In genomic region chr1:16243936-16244649, GRCh38 we compare ENCODE assay signal across 9 cellular contexts. TPM values are rescaled to one million over a fixed set of nuclear protein-coding genes. Genes with fewer than 3 reads are reported as not detected.
DNase-seq lines count a peak whose midpoint lies in the region; ATAC-seq and TF ChIP-seq lines count a peak whose summit lies in the region.
"Had no signal": no experiment of that assay in that cellular context is flagged by ENCODE, and none has a peak within 500 bp of the region (broad histone marks: within the 10 kb centered on the region; RNA-seq: fewer than 3 reads in every experiment).

No MANE protein-coding gene starts in this region.

- H3K27ac ChIP-seq in Peyer's patch (no peak overlapping the region), neural progenitor cell (no peak overlapping the region)

- peak; percentile 66 to 95 (median 92) for TF ChIP-seq CTCF in Peyer's patch (IDR thresholded peaks at IDR 0.05)
- TF ChIP-seq CTCF in fibroblast of mammary gland (conservative IDR thresholded peaks at IDR 0.05; ENCODE audit: control insufficient read depth, insufficient read depth, low read depth, low read length): peak; percentile 92
- peak; percentile 85 for TF ChIP-seq CTCF in neural progenitor cell (IDR thresholded peaks at IDR 0.05)

- H3K4me1 ChIP-seq in Peyer's patch (peaks cover 0 to 21% (median 0%) of the 10 kb centered on the region in 4 donors), neural progenitor cell (peaks cover 11% of the 10 kb centered on the region)

- H3K4me3 Mint-ChIP-seq in activated T-cell treated with anti-CD3 and anti-CD28 coated beads, Interleukin-2, amount 50 U/mL, for 24 hours: no peak overlapping the region
- H3K4me3 Mint-ChIP-seq in neural progenitor cell: peak overlapping the region; percentile 21
- no peak overlapping the region for H3K4me3 Mint-ChIP-seq in stimulated activated naive CD8-positive, alpha-beta T cell treated with anti-CD3 and anti-CD28 coated beads, Interleukin-15, amount 100 ng/mL, for 72 hours
- H3K4me3 Mint-ChIP-seq: dendritic cell treated with granulocyte-macrophage colony-stimulating factor and Interleukin-4, amounts not matched to agents 40 ng/mL and 50 ng/mL, for 4 days had no signal

- H3K36me3 ChIP-seq in Peyer's patch (peaks cover 0 to 8% (median 0%) of the 10 kb centered on the region in 3 donors), neural progenitor cell (no peaks in the 10 kb centered on the region)

- H3K27me3 ChIP-seq in Peyer's patch: no peaks in the 10 kb centered on the region
- no peaks in the 10 kb centered on the region for H3K27me3 ChIP-seq in neural progenitor cell

- TF ChIP-seq POLR2A in Peyer's patch (IDR thresholded peaks at IDR 0.05): no peak

- no peak overlapping the region for H3K4me2 ChIP-seq in neural progenitor cell

- H3K27me3 Mint-ChIP-seq in activated T-cell treated with anti-CD3 and anti-CD28 coated beads, Interleukin-2, amount 50 U/mL, for 24 hours: no peaks in the 10 kb centered on the region
- peaks cover 4% of the 10 kb centered on the region for H3K27me3 Mint-ChIP-seq in neural progenitor cell (ENCODE audit: insufficient read depth, low read depth)
- H3K27me3 Mint-ChIP-seq in stimulated activated naive CD8-positive, alpha-beta T cell treated with anti-CD3 and anti-CD28 coated beads, Interleukin-15, amount 100 ng/mL, for 72 hours: no peaks in the 10 kb centered on the region
- H3K27me3 Mint-ChIP-seq: dendritic cell treated with granulocyte-macrophage colony-stimulating factor and Interleukin-4, amounts not matched to agents 40 ng/mL and 50 ng/mL, for 4 days had no signal

- peaks cover 12% of the 10 kb centered on the region for H3F3A ChIP-seq in neural progenitor cell (ENCODE audit: low read depth)

- H3K36me3 Mint-ChIP-seq in activated T-cell treated with anti-CD3 and anti-CD28 coated beads, Interleukin-2, amount 50 U/mL, for 24 hours (ENCODE audit: low read depth): peaks cover 12% of the 10 kb centered on the region
- peaks cover 2% of the 10 kb centered on the region for H3K36me3 Mint-ChIP-seq in neural progenitor cell

- H3K9me3 ChIP-seq in Peyer's patch (no peaks in the 10 kb centered on the region), neural progenitor cell (ENCODE audit: low read depth) (no peaks in the 10 kb centered on the region)

- H3K9ac ChIP-seq in neural progenitor cell: no peak overlapping the region

- H3K4me1 Mint-ChIP-seq in activated T-cell treated with anti-CD3 and anti-CD28 coated beads, Interleukin-2, amount 50 U/mL, for 24 hours (ENCODE audit: low read depth): peaks cover 12% of the 10 kb centered on the region
- peaks cover 16% of the 10 kb centered on the region for H3K4me1 Mint-ChIP-seq in neural progenitor cell
- H3K4me1 Mint-ChIP-seq in stimulated activated naive CD8-positive, alpha-beta T cell treated with anti-CD3 and anti-CD28 coated beads, Interleukin-15, amount 100 ng/mL, for 72 hours: peaks cover 16% of the 10 kb centered on the region

- no peaks in the 10 kb centered on the region for H3K79me2 ChIP-seq in neural progenitor cell (ENCODE audit: low read depth)

- no peak overlapping the region for H3K27ac Mint-ChIP-seq in activated T-cell treated with anti-CD3 and anti-CD28 coated beads, Interleukin-2, amount 50 U/mL, for 24 hours
- peak overlapping the region; percentile 72 for H3K27ac Mint-ChIP-seq in neural progenitor cell
- H3K27ac Mint-ChIP-seq in stimulated activated naive CD8-positive, alpha-beta T cell treated with anti-CD3 and anti-CD28 coated beads, Interleukin-15, amount 100 ng/mL, for 72 hours: no peak overlapping the region
- H3K27ac Mint-ChIP-seq: dendritic cell treated with granulocyte-macrophage colony-stimulating factor and Interleukin-4, amounts not matched to agents 40 ng/mL and 50 ng/mL, for 4 days had no signal

- no peak overlapping the region for H2AFZ ChIP-seq in neural progenitor cell (replicated peaks)

- no peaks in the 10 kb centered on the region for H3K9me3 Mint-ChIP-seq in activated T-cell treated with anti-CD3 and anti-CD28 coated beads, Interleukin-2, amount 50 U/mL, for 24 hours
- no peaks in the 10 kb centered on the region for H3K9me3 Mint-ChIP-seq in neural progenitor cell
- H3K9me3 Mint-ChIP-seq in stimulated activated naive CD8-positive, alpha-beta T cell treated with anti-CD3 and anti-CD28 coated beads, Interleukin-15, amount 100 ng/mL, for 72 hours: no peaks in the 10 kb centered on the region
- H3K9me3 Mint-ChIP-seq: dendritic cell treated with granulocyte-macrophage colony-stimulating factor and Interleukin-4, amounts not matched to agents 40 ng/mL and 50 ng/mL, for 4 days had no signal

- no peaks in the 10 kb centered on the region for H4K20me1 ChIP-seq in neural progenitor cell (ENCODE audit: low read depth)

- peak; percentile 77 for ATAC-seq in stimulated activated naive CD8-positive, alpha-beta T cell treated with anti-CD3 and anti-CD28 coated beads, Interleukin-15, amount 100 ng/mL, for 72 hours
- no peak for ATAC-seq in HG02763 (IDR thresholded peaks at IDR 0.05; ENCODE audit: unreplicated experiment)

- DNase-seq in DMS79 treated with DMSO at 0.1 percent for 48 hours (lab: John Stamatoyannopoulos, UW) (peak; percentile 82), Kasumi-1 (lab: John Stamatoyannopoulos, UW) (peak; percentile 81), Peyer's patch (peak; percentile 76 to 93 (median 76)), fibroblast of mammary gland (ENCODE audit: low read depth) (peak; percentile 85), neural progenitor cell (ENCODE audit: low spot score) (peak; percentile 87)
- DNase-seq in activated T-cell treated with anti-CD3 and anti-CD28 coated beads, Interleukin-2, amount 50 U/mL, for 24 hours: peak; percentile 81
- peak; percentile 64 to 69 for DNase-seq in stimulated activated naive CD8-positive, alpha-beta T cell treated with anti-CD3 and anti-CD28 coated beads, Interleukin-15, amount 100 ng/mL, for 72 hours

- no peak overlapping the region for H3K4me3 ChIP-seq in Peyer's patch
- no peak overlapping the region for H3K4me3 ChIP-seq in fibroblast of mammary gland (ENCODE audit: control insufficient read depth, low read depth, low read length)
- H3K4me3 ChIP-seq in neural progenitor cell: no peak overlapping the region

RNA-seq across cellular contexts. Expression of gene CPLANE2, which starts 7.1 kb away (rescaled TPM):
- 1 to 10 TPM in 3 of 4 donors, not detected in 1; 1.2 to 6.6 (median 3.4) TPM for total RNA-seq in Peyer's patch
- total RNA-seq in neural progenitor cell (ENCODE audit: low replicate concordance): 3.0 and 11.4 TPM in 2 replicates

RNA-seq across cellular contexts. Expression of gene ARHGEF19, which starts 31.6 kb away (rescaled TPM):
- total RNA-seq in Peyer's patch: 10 to 100 TPM in 1 of 4 donors, 1 to 10 TPM in 3; 6.0 to 16.5 (median 7.3) TPM
- total RNA-seq in neural progenitor cell (ENCODE audit: low replicate concordance): 10.9 and 22.2 TPM in 2 replicates
